8 cellular contexts compared by ENCODE assay signal in genomic region chr12:123633379-123634141, GRCh38. TPM values are rescaled to one million over a fixed set of nuclear protein-coding genes. Genes with fewer than 3 reads are reported as not detected.
DNase-seq lines count a peak whose midpoint lies in the region; ATAC-seq and TF ChIP-seq lines count a peak whose summit lies in the region.

EIF2B1 (minus strand) TSS chr12:123633686; CDS start chr12:123633557, 129 bp downstream.
GTF2H3 (plus strand) TSS chr12:123633829; CDS start chr12:123633860, 31 bp downstream.

- peak within 1 kb of the TSS; percentile 92 to 96 (median 94) for H3K27ac Mint-ChIP-seq in CD14-positive monocyte

- no peaks in the 10 kb centered on the region for H3K27me3 ChIP-seq in liver (ENCODE audit: control insufficient read depth in 4 of 4, insufficient read depth in 4 of 4, low read length in 3 of 4)

- under 1% methylated on average over 52 of the region's 52 CpGs for WGBS in liver

- H3K36me3 Mint-ChIP-seq in CD14-positive monocyte: peaks cover 27 to 37% of the 10 kb centered on the region in 2 donors

- H3K9me3 Mint-ChIP-seq in CD14-positive monocyte: no peaks in the 10 kb centered on the region

- H3K36me3 ChIP-seq in liver (ENCODE audit: control insufficient read depth in 4 of 4, insufficient read depth in 3 of 4, low read depth in 1 of 4, low read length in 3 of 4): peaks cover 8 to 26% (median 18%) of the 10 kb centered on the region in 4 donors

- DNase-seq in CD14-positive monocyte (ENCODE audit: low spot score) (peak; percentile 95), NCI-H82 (lab: John Stamatoyannopoulos, UW) (peak; percentile 99), dermis microvascular lymphatic vessel endothelial cell (ENCODE audit: low read depth in 2 of 2) (peak; percentile 89 to 96)
- peak; percentile 97 for DNase-seq in activated CD4-positive, alpha-beta T cell treated with anti-CD3 and anti-CD28 coated beads, Interleukin-2, amount 50 U/mL, for 48 hours
- DNase-seq in stimulated activated CD4-positive, alpha-beta T cell treated with anti-CD3 and anti-CD28 coated beads, Interleukin-4, amount 100 ng/mL, for 24 hours: peak; percentile 97

- peaks cover 0 to 22% (median 16%) of the 10 kb centered on the region in 4 donors for H3K4me1 ChIP-seq in liver (ENCODE audit: control insufficient read depth in 4 of 4, insufficient read depth in 4 of 4, low read length in 3 of 4)

- H3K27ac ChIP-seq in liver (ENCODE audit: low read depth in 1 of 2, low read length in 2 of 2): peak within 1 kb of the TSS; percentile 72 to 75

- no peaks in the 10 kb centered on the region for H3K27me3 Mint-ChIP-seq in CD14-positive monocyte (ENCODE audit: low read depth in 3 of 3)

- H3K4me1 Mint-ChIP-seq in CD14-positive monocyte: peaks cover 15% of the 10 kb centered on the region

- intact Hi-C loops in CD14-positive monocyte (cut with micrococcal nuclease): no loop called here

- H3K9me3 ChIP-seq in liver (ENCODE audit: control insufficient read depth in 4 of 4, low read length in 3 of 4): no peaks in the 10 kb centered on the region

- peak within 1 kb of the TSS; percentile 68 to 100 (median 88) for H3K4me3 ChIP-seq in liver (ENCODE audit: low read depth in 1 of 3, low read length in 3 of 3)

- peak within 1 kb of the TSS; percentile 92 for H3K9ac ChIP-seq in liver (ENCODE audit: low read depth in 1 of 2, low read length in 2 of 2)

- peak within 1 kb of the TSS; percentile 85 to 95 for H3K4me3 Mint-ChIP-seq in CD14-positive monocyte

- ATAC-seq in GM19397 (IDR thresholded peaks at IDR 0.05; ENCODE audit: unreplicated experiment) (peak; percentile 97), HG03571 (IDR thresholded peaks at IDR 0.05; ENCODE audit: unreplicated experiment) (peak; percentile 89)

- peak in 1 of 2 donors; percentile 9 for TF ChIP-seq RAD21 in liver (IDR thresholded peaks at IDR 0.05)

- TF ChIP-seq CTCF in CD14-positive monocyte (IDR thresholded peaks at IDR 0.05) (no peak), liver (IDR thresholded peaks at IDR 0.05; ENCODE audit: low read depth, low read length, missing input control) (no peak)

TF ChIP-seq in liver, 16 proteins besides CTCF, POLR2A, EP300 and RAD21:
- TF ChIP-seq ZBTB33 (IDR thresholded peaks at IDR 0.05) (peak; percentile 62), REST (IDR thresholded peaks at IDR 0.05) (peak; percentile 59), SP1 (IDR thresholded peaks at IDR 0.05) (peak; percentile 67), TAF1 (conservative IDR thresholded peaks at IDR 0.05) (peak; percentile 86), FOXA1 (IDR thresholded peaks at IDR 0.05) (peak; percentile 16), RXRA (IDR thresholded peaks at IDR 0.05) (peak in 1 of 2 donors; percentile 32), GABPA (IDR thresholded peaks at IDR 0.05 in 1 of 2, conservative IDR thresholded peaks at IDR 0.05 in 1 of 2) (peak; percentile 97 to 100), HNF4G (IDR thresholded peaks at IDR 0.05) (no peak), MAX (IDR thresholded peaks at IDR 0.05) (peak; percentile 96), ATF3 (IDR thresholded peaks at IDR 0.05) (no peak), EGR1 (IDR thresholded peaks at IDR 0.05; ENCODE audit: low read depth in 2 of 2) (peak; percentile 80 to 87), FOXA2 (IDR thresholded peaks at IDR 0.05) (no peak), YY1 (IDR thresholded peaks at IDR 0.05) (peak; percentile 88), JUND (IDR thresholded peaks at IDR 0.05) (no peak), HNF4A (conservative IDR thresholded peaks at IDR 0.05) (no peak), NR2F2 (IDR thresholded peaks at IDR 0.05) (no peak)

RNA-seq across cellular contexts. Expression of gene EIF2B1, which starts in this region (rescaled TPM):
- polyA plus RNA-seq in CD14-positive monocyte (10 to 100 TPM; 69.3 to 73.4 TPM), liver (10 to 100 TPM; 14.0 to 19.0 TPM)
- total RNA-seq in dermis microvascular lymphatic vessel endothelial cell (22.6 and 25.5 TPM in 2 replicates), liver (10 to 100 TPM; 15.1 to 34.5 TPM)

RNA-seq across cellular contexts. Expression of gene GTF2H3, which starts in this region (rescaled TPM):
- polyA plus RNA-seq in CD14-positive monocyte (10 to 100 TPM; 12.3 to 21.7 TPM), liver (1 to 10 TPM; 5.8 to 8.4 TPM)
- total RNA-seq in dermis microvascular lymphatic vessel endothelial cell (20.4 and 20.7 TPM in 2 replicates), liver (10 to 100 TPM; 18.1 to 18.3 TPM)

Comparison
In these comparisons a context has a peak if more than half of its experiments do, and no peak if none do; other contexts are left out.
1. Peak in every context shown above with its lines: DNase-seq, ATAC-seq, H3K4me3 ChIP-seq and H3K27ac ChIP-seq.